33 cellular contexts compared by ENCODE assay signal in the genomic region with DNA sequence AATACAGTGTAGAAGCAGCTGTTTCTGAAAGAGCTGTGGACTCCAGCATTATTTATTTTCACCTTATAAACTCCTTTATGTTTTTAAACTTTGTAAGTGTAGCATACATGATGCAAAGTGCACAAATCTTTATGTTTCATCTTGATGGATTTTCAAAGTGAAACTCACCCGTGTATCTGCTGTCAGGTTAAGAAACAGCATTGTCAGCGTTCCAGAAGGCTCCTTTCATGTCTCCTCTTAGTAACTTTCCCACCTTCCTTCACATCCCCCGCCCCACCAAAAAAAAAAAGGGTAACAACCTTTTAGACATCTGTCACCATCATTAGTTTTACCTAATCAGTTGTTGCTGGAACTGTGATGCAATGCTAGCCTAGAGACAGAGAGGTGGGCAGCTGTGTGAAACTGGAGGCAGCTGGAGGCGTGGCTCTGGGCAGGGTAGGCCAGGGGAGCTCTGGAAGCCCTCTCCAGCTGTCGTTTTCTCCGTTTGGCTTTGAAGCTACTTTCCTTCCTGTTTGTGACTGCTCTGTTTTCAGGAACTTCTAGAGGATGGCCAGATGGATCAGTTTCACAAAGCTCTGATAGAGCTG. TPM values are rescaled to one million over a fixed set of nuclear protein-coding genes. Genes with fewer than 3 reads are reported as not detected.
DNase-seq lines count a peak whose midpoint lies in the region; ATAC-seq and TF ChIP-seq lines count a peak whose summit lies in the region.
"Had no signal": no experiment of that assay in that cellular context is flagged by ENCODE, and none has a peak within 500 bp of the region (broad histone marks: within the 10 kb centered on the region; RNA-seq: fewer than 3 reads in every experiment).

No MANE protein-coding gene starts in this region.

- no peak for TF ChIP-seq POLR2A in tibial nerve (IDR thresholded peaks at IDR 0.05)

- no peak for TF ChIP-seq EP300 in tibial nerve (IDR thresholded peaks at IDR 0.05)

- H3K27me3 ChIP-seq in mesendoderm (ENCODE audit: insufficient read depth, low read length, poor library complexity) (no peaks in the 10 kb centered on the region), tibial nerve (no peaks in the 10 kb centered on the region)
- H3K27me3 ChIP-seq: BE2C, neural progenitor cell, right atrium auricular region, uterus had no signal

- H2AK5ac ChIP-seq in mesendoderm (ENCODE audit: low read length), result no peak overlapping the region

- H3K4me3 ChIP-seq in mesendoderm (ENCODE audit: low read length) (no peak overlapping the region), tibial nerve (no peak overlapping the region)
- H3K4me3 ChIP-seq: neural progenitor cell, right atrium auricular region, uterus had no signal

- H3K56ac ChIP-seq in mesendoderm (ENCODE audit: low read length), result no peak overlapping the region

- peaks cover 91% of the 10 kb centered on the region for H3K36me3 Mint-ChIP-seq in activated T-cell treated with anti-CD3 and anti-CD28 coated beads, Interleukin-2, amount 50 U/mL, for 24 hours (ENCODE audit: low read depth)
- peaks cover 48% of the 10 kb centered on the region for H3K36me3 Mint-ChIP-seq in activated T-cell treated with anti-CD3 and anti-CD28 coated beads, Interleukin-2, amount 50 U/mL, for 4 hours (ENCODE audit: insufficient read depth)
- H3K36me3 Mint-ChIP-seq in activated T-helper 17 cell treated with anti-CD3 and anti-CD28 coated beads, Interleukin-2, amount 50 U/mL, for 72 hours (ENCODE audit: low read depth), result peaks cover 91% of the 10 kb centered on the region
- H3K36me3 Mint-ChIP-seq in stimulated activated memory B cell treated with anti-CD40 and anti-IgM and Interleukin-4, amounts not matched to agents 10 μg/mL and 1 μg/mL and 100 μg/mL, for 72 hours, result peaks cover 61% of the 10 kb centered on the region
- peaks cover 34% of the 10 kb centered on the region for H3K36me3 Mint-ChIP-seq in activated CD4-positive, alpha-beta T cell treated with anti-CD3 and anti-CD28 coated beads, Interleukin-2, amount 10 ng/mL, durations not matched to agents 7 days and 5 days (ENCODE audit: low read depth)

- H3K27ac ChIP-seq in mesendoderm (ENCODE audit: low read depth, low read length), result no peak overlapping the region
- no peak overlapping the region for H3K27ac ChIP-seq in tibial nerve
- H3K27ac ChIP-seq: neural progenitor cell, parathyroid adenoma, right atrium auricular region, uterus had no signal

- no peaks in the 10 kb centered on the region for H3K9me3 Mint-ChIP-seq in activated T-cell treated with anti-CD3 and anti-CD28 coated beads, Interleukin-2, amount 50 U/mL, for 24 hours
- H3K9me3 Mint-ChIP-seq in activated T-cell treated with anti-CD3 and anti-CD28 coated beads, Interleukin-2, amount 50 U/mL, for 4 hours, result no peaks in the 10 kb centered on the region
- no peaks in the 10 kb centered on the region for H3K9me3 Mint-ChIP-seq in activated T-helper 17 cell treated with anti-CD3 and anti-CD28 coated beads, Interleukin-2, amount 50 U/mL, for 72 hours
- no peaks in the 10 kb centered on the region for H3K9me3 Mint-ChIP-seq in stimulated activated memory B cell treated with anti-CD40 and anti-IgM and Interleukin-4, amounts not matched to agents 10 μg/mL and 1 μg/mL and 100 μg/mL, for 72 hours
- no peaks in the 10 kb centered on the region for H3K9me3 Mint-ChIP-seq in activated CD4-positive, alpha-beta T cell treated with anti-CD3 and anti-CD28 coated beads, Interleukin-2, amount 10 ng/mL, durations not matched to agents 7 days and 5 days
- H3K9me3 Mint-ChIP-seq: brain; endodermal cell; H9; neural progenitor cell; stimulated activated naive CD8-positive, alpha-beta T cell treated with anti-CD3 and anti-CD28 coated beads, Interleukin-15, amount 100 ng/mL, for 72 hours had no signal

- H4K5ac ChIP-seq in mesendoderm (ENCODE audit: low read length), result no peak overlapping the region

- H3K9ac ChIP-seq in mesendoderm (ENCODE audit: low read length), result no peak overlapping the region
- H3K9ac ChIP-seq: neural progenitor cell, parathyroid adenoma had no signal

- H3K18ac ChIP-seq in mesendoderm (ENCODE audit: low read length), result no peak overlapping the region

- no peak for TF ChIP-seq CTCF in tibial nerve (IDR thresholded peaks at IDR 0.05)

- H3K4ac ChIP-seq in mesendoderm (ENCODE audit: low read depth, low read length), result no peak overlapping the region

- H3K9me3 ChIP-seq in tibial nerve, result no peaks in the 10 kb centered on the region
- H3K9me3 ChIP-seq: BE2C, right atrium auricular region, uterus had no signal

- no peaks in the 10 kb centered on the region for H3K79me1 ChIP-seq in mesendoderm (ENCODE audit: low read length)

- H3K4me2 ChIP-seq in mesendoderm (ENCODE audit: low read length), result no peak overlapping the region
- H3K4me2 ChIP-seq: neural progenitor cell had no signal

- POLR2A ChIA-PET in activated CD4-positive, alpha-beta T cell treated with anti-CD3 and anti-CD28 coated beads, Interleukin-2, amount 10 ng/mL, durations not matched to agents 7 days and 5 days (lab: Charles Lee), result no interaction called here

- H3K4me3 Mint-ChIP-seq in activated T-cell treated with anti-CD3 and anti-CD28 coated beads, Interleukin-2, amount 50 U/mL, for 24 hours, result no peak overlapping the region
- H3K4me3 Mint-ChIP-seq in activated T-cell treated with anti-CD3 and anti-CD28 coated beads, Interleukin-2, amount 50 U/mL, for 4 hours, result no peak overlapping the region
- peak overlapping the region; percentile 30 for H3K4me3 Mint-ChIP-seq in activated T-helper 17 cell treated with anti-CD3 and anti-CD28 coated beads, Interleukin-2, amount 50 U/mL, for 72 hours
- H3K4me3 Mint-ChIP-seq in stimulated activated memory B cell treated with anti-CD40 and anti-IgM and Interleukin-4, amounts not matched to agents 10 μg/mL and 1 μg/mL and 100 μg/mL, for 72 hours, result no peak overlapping the region
- no peak overlapping the region for H3K4me3 Mint-ChIP-seq in activated CD4-positive, alpha-beta T cell treated with anti-CD3 and anti-CD28 coated beads, Interleukin-2, amount 10 ng/mL, durations not matched to agents 7 days and 5 days
- H3K4me3 Mint-ChIP-seq: brain; endodermal cell; H9; neural progenitor cell; stimulated activated naive CD8-positive, alpha-beta T cell treated with anti-CD3 and anti-CD28 coated beads, Interleukin-15, amount 100 ng/mL, for 72 hours had no signal

- no peak overlapping the region for H3K23ac ChIP-seq in mesendoderm (ENCODE audit: low read length)

- H2BK15ac ChIP-seq in mesendoderm (replicated peaks; ENCODE audit: low read depth), result no peak overlapping the region

- H2BK120ac ChIP-seq in mesendoderm (ENCODE audit: low read depth, low read length), result no peak overlapping the region

- WGBS in mesendoderm (ENCODE audit: extremely low coverage, insufficient coverage, low lambda C conversion rate), result no CpG with 5 or more reads among the region's 6 CpGs
- WGBS in tibial nerve, 2 donors, result 66 to 80% methylated on average over 6 of the region's 6 CpGs

- H3K4me1 Mint-ChIP-seq in activated T-cell treated with anti-CD3 and anti-CD28 coated beads, Interleukin-2, amount 50 U/mL, for 24 hours (ENCODE audit: low read depth), result peaks cover 6% of the 10 kb centered on the region
- peaks cover 3% of the 10 kb centered on the region for H3K4me1 Mint-ChIP-seq in activated T-cell treated with anti-CD3 and anti-CD28 coated beads, Interleukin-2, amount 50 U/mL, for 4 hours (ENCODE audit: low read depth)
- no peaks in the 10 kb centered on the region for H3K4me1 Mint-ChIP-seq in activated T-helper 17 cell treated with anti-CD3 and anti-CD28 coated beads, Interleukin-2, amount 50 U/mL, for 72 hours
- peaks cover 8% of the 10 kb centered on the region for H3K4me1 Mint-ChIP-seq in stimulated activated memory B cell treated with anti-CD40 and anti-IgM and Interleukin-4, amounts not matched to agents 10 μg/mL and 1 μg/mL and 100 μg/mL, for 72 hours
- peaks cover 2% of the 10 kb centered on the region for H3K4me1 Mint-ChIP-seq in activated CD4-positive, alpha-beta T cell treated with anti-CD3 and anti-CD28 coated beads, Interleukin-2, amount 10 ng/mL, durations not matched to agents 7 days and 5 days
- H3K4me1 Mint-ChIP-seq: endodermal cell, neural progenitor cell had no signal

- DNase-seq in activated T-cell treated with anti-CD3 and anti-CD28 coated beads, Interleukin-2, amount 50 U/mL, for 24 hours, result no peak
- no peak for DNase-seq in activated T-cell treated with anti-CD3 and anti-CD28 coated beads, Interleukin-2, amount 50 U/mL, for 4 hours
- DNase-seq in NCI-H1694 treated with DMSO at 0.1 percent for 48 hours (lab: John Stamatoyannopoulos, UW) (peak; percentile 72), mesendoderm (no peak), tibial nerve (ENCODE audit: low spot score in 2 of 2) (no peak)
- no peak for DNase-seq in activated CD4-positive, alpha-beta T cell treated with anti-CD3 and anti-CD28 coated beads, Interleukin-2, amount 10 ng/mL, durations not matched to agents 7 days and 5 days
- DNase-seq: activated CD4-positive, alpha-beta T cell treated with anti-CD3 and anti-CD28 coated beads, Interleukin-2, amount 50 U/mL, for 4 hours; activated naive CD4-positive, alpha-beta T cell treated with anti-CD3 and anti-CD28 coated beads, Interleukin-2, amount 50 U/mL, for 16 hours; amniotic stem cell; BE2C; cerebellar nuclear complex; dermis blood vessel endothelial cell; DMS53; endodermal cell; H9; NCI-H1105; NCI-H1930; NCI-H526 treated with DMSO at 0.1 percent for 48 hours; stimulated activated CD4-positive, alpha-beta T cell treated with anti-CD3 and anti-CD28 coated beads, Interleukin-2, amount 100 ng/mL, for 24 hours; stimulated activated naive CD8-positive, alpha-beta T cell treated with anti-CD3 and anti-CD28 coated beads, Interleukin-15, amount 100 ng/mL, for 72 hours; T-helper 1 cell; uterus had no signal

- no peak overlapping the region for H2BK5ac ChIP-seq in mesendoderm (ENCODE audit: low read length)

- H3K27me3 Mint-ChIP-seq in activated T-cell treated with anti-CD3 and anti-CD28 coated beads, Interleukin-2, amount 50 U/mL, for 24 hours, result no peaks in the 10 kb centered on the region
- H3K27me3 Mint-ChIP-seq in activated T-cell treated with anti-CD3 and anti-CD28 coated beads, Interleukin-2, amount 50 U/mL, for 4 hours (ENCODE audit: low read depth), result no peaks in the 10 kb centered on the region
- H3K27me3 Mint-ChIP-seq in activated T-helper 17 cell treated with anti-CD3 and anti-CD28 coated beads, Interleukin-2, amount 50 U/mL, for 72 hours, result no peaks in the 10 kb centered on the region
- no peaks in the 10 kb centered on the region for H3K27me3 Mint-ChIP-seq in stimulated activated memory B cell treated with anti-CD40 and anti-IgM and Interleukin-4, amounts not matched to agents 10 μg/mL and 1 μg/mL and 100 μg/mL, for 72 hours
- H3K27me3 Mint-ChIP-seq in activated CD4-positive, alpha-beta T cell treated with anti-CD3 and anti-CD28 coated beads, Interleukin-2, amount 10 ng/mL, durations not matched to agents 7 days and 5 days, result no peaks in the 10 kb centered on the region
- H3K27me3 Mint-ChIP-seq: stimulated activated naive CD8-positive, alpha-beta T cell treated with anti-CD3 and anti-CD28 coated beads, Interleukin-15, amount 100 ng/mL, for 72 hours had no signal

- CTCF ChIA-PET in activated CD4-positive, alpha-beta T cell treated with anti-CD3 and anti-CD28 coated beads, Interleukin-2, amount 10 ng/mL, durations not matched to agents 7 days and 5 days (lab: Charles Lee), result interaction anchor here (0.6 to 1.1 kb wide), 3 partner anchors 11 to 50 kb away, joined by 3 read pairs; a partner anchor contains a TSS

- no peaks in the 10 kb centered on the region for H3K4me1 ChIP-seq in mesendoderm (ENCODE audit: control insufficient read depth, low read depth, low read length)
- H3K4me1 ChIP-seq in tibial nerve, result peaks cover 0 to 1% (median 0%) of the 10 kb centered on the region in 4 donors
- H3K4me1 ChIP-seq: BE2C, neural progenitor cell, parathyroid adenoma, right atrium auricular region, uterus had no signal

- H3K36me3 ChIP-seq in mesendoderm (ENCODE audit: control insufficient read depth, insufficient read depth, low read length) (peaks cover 3% of the 10 kb centered on the region), tibial nerve (peaks cover 0 to 83% (median 0%) of the 10 kb centered on the region in 3 donors)
- H3K36me3 ChIP-seq: uterus had no signal

- H3K79me2 ChIP-seq in mesendoderm (ENCODE audit: control insufficient read depth, insufficient read depth, low read length), result no peaks in the 10 kb centered on the region

- peak overlapping the region; percentile 77 for H3K27ac Mint-ChIP-seq in activated T-cell treated with anti-CD3 and anti-CD28 coated beads, Interleukin-2, amount 50 U/mL, for 24 hours
- peak overlapping the region; percentile 71 for H3K27ac Mint-ChIP-seq in activated T-helper 17 cell treated with anti-CD3 and anti-CD28 coated beads, Interleukin-2, amount 50 U/mL, for 72 hours
- H3K27ac Mint-ChIP-seq in stimulated activated memory B cell treated with anti-CD40 and anti-IgM and Interleukin-4, amounts not matched to agents 10 μg/mL and 1 μg/mL and 100 μg/mL, for 72 hours, result no peak overlapping the region
- no peak overlapping the region for H3K27ac Mint-ChIP-seq in activated CD4-positive, alpha-beta T cell treated with anti-CD3 and anti-CD28 coated beads, Interleukin-2, amount 10 ng/mL, durations not matched to agents 7 days and 5 days
- H3K27ac Mint-ChIP-seq: brain; endodermal cell; H9; neural progenitor cell; stimulated activated naive CD8-positive, alpha-beta T cell treated with anti-CD3 and anti-CD28 coated beads, Interleukin-15, amount 100 ng/mL, for 72 hours had no signal

- H4K8ac ChIP-seq in mesendoderm (ENCODE audit: low read depth, low read length), result no peak overlapping the region

- no peak for ATAC-seq in activated T-cell treated with anti-CD3 and anti-CD28 coated beads, Interleukin-2, amount 50 U/mL, for 4 hours
- ATAC-seq in activated T-helper 17 cell treated with anti-CD3 and anti-CD28 coated beads, Interleukin-2, amount 50 U/mL, for 72 hours (replicated peaks), result peak; percentile 40
- ATAC-seq in stimulated activated memory B cell treated with anti-CD40 and anti-IgM and Interleukin-4, amounts not matched to agents 10 μg/mL and 1 μg/mL and 100 μg/mL, for 72 hours, result no peak
- ATAC-seq: esophagus mucosa; left lobe of liver; stimulated activated naive CD8-positive, alpha-beta T cell treated with anti-CD3 and anti-CD28 coated beads, Interleukin-15, amount 100 ng/mL, for 72 hours had no signal

RNA-seq across cellular contexts. Expression of a gene that starts 7.2 kb away (rescaled TPM):
- total RNA-seq in activated T-cell treated with anti-CD3 and anti-CD28 coated beads, Interleukin-2, amount 50 U/mL, for 4 hours, result 10 to 100 TPM; 20.1 to 23.0 (median 21.1) TPM
- total RNA-seq in activated T-helper 17 cell treated with anti-CD3 and anti-CD28 coated beads, Interleukin-2, amount 50 U/mL, for 72 hours, result 10 to 100 TPM in 1 of 2 donors, 1 to 10 TPM in 1; 9.9 to 10.4 TPM
- polyA plus RNA-seq in mesendoderm (2013, experiment 1 of 2), result 11.4 TPM
- 10.7 TPM for polyA plus RNA-seq in mesendoderm (2013, experiment 2 of 2)
- total RNA-seq in activated CD4-positive, alpha-beta T cell treated with anti-CD3 and anti-CD28 coated beads, Interleukin-2, amount 10 ng/mL, durations not matched to agents 7 days and 5 days, result 1 to 10 TPM; 7.8 to 8.1 TPM
- total RNA-seq in tibial nerve, result 10 to 100 TPM; 14.7 to 19.0 (median 18.6) TPM

RNA-seq across cellular contexts. Expression of a gene that starts 31.1 kb away (rescaled TPM):
- not detected for total RNA-seq in activated T-cell treated with anti-CD3 and anti-CD28 coated beads, Interleukin-2, amount 50 U/mL, for 4 hours
- total RNA-seq in activated T-helper 17 cell treated with anti-CD3 and anti-CD28 coated beads, Interleukin-2, amount 50 U/mL, for 72 hours, result under 1 TPM in 1 of 2 donors, not detected in 1; 0.11 TPM
- polyA plus RNA-seq in mesendoderm (2013, experiment 1 of 2), result 0.10 TPM
- polyA plus RNA-seq in mesendoderm (2013, experiment 2 of 2), result 0.11 TPM
- not detected for total RNA-seq in activated CD4-positive, alpha-beta T cell treated with anti-CD3 and anti-CD28 coated beads, Interleukin-2, amount 10 ng/mL, durations not matched to agents 7 days and 5 days
- not detected for total RNA-seq in tibial nerve
- total RNA-seq: dermis blood vessel endothelial cell, endodermal cell, esophagus mucosa, fibroblast of villous mesenchyme, G401, left lobe of liver, right atrium auricular region, SK-MEL-5, uterus had no signal

RNA-seq across cellular contexts. Expression of a gene that starts 50.1 kb away (rescaled TPM):
- 100 to 1,000 TPM; 148 to 163 (median 160) TPM for total RNA-seq in activated T-cell treated with anti-CD3 and anti-CD28 coated beads, Interleukin-2, amount 50 U/mL, for 4 hours
- 10 to 100 TPM; 77.2 to 79.5 TPM for total RNA-seq in activated T-helper 17 cell treated with anti-CD3 and anti-CD28 coated beads, Interleukin-2, amount 50 U/mL, for 72 hours
- 6.2 TPM for polyA plus RNA-seq in mesendoderm (2013, experiment 1 of 2)
- 6.4 TPM for polyA plus RNA-seq in mesendoderm (2013, experiment 2 of 2)
- 10 to 100 TPM; 63.6 to 67.4 TPM for total RNA-seq in activated CD4-positive, alpha-beta T cell treated with anti-CD3 and anti-CD28 coated beads, Interleukin-2, amount 10 ng/mL, durations not matched to agents 7 days and 5 days
- 1 to 10 TPM; 2.1 to 5.7 (median 4.6) TPM for total RNA-seq in tibial nerve
- total RNA-seq: fibroblast of villous mesenchyme, G401 had no signal

Comparison
In these comparisons a context has a peak if more than half of its experiments do, and no peak if none do; other contexts are left out.
1. H3K27ac Mint-ChIP-seq: peak in activated T-cell treated with anti-CD3 and anti-CD28 coated beads, Interleukin-2, amount 50 U/mL, for 24 hours (single experiment) and activated T-helper 17 cell treated with anti-CD3 and anti-CD28 coated beads, Interleukin-2, amount 50 U/mL, for 72 hours (single experiment); none in stimulated activated memory B cell treated with anti-CD40 and anti-IgM and Interleukin-4, amounts not matched to agents 10 μg/mL and 1 μg/mL and 100 μg/mL, for 72 hours (single experiment) and activated CD4-positive, alpha-beta T cell treated with anti-CD3 and anti-CD28 coated beads, Interleukin-2, amount 10 ng/mL, durations not matched to agents 7 days and 5 days (single experiment).
2. RNA of a gene that starts 50.1 kb away (total RNA-seq): 148 to 163 TPM in activated T-cell treated with anti-CD3 and anti-CD28 coated beads, Interleukin-2, amount 50 U/mL, for 4 hours, 77.2 to 79.5 TPM in activated T-helper 17 cell treated with anti-CD3 and anti-CD28 coated beads, Interleukin-2, amount 50 U/mL, for 72 hours and 63.6 to 67.4 TPM in activated CD4-positive, alpha-beta T cell treated with anti-CD3 and anti-CD28 coated beads, Interleukin-2, amount 10 ng/mL, durations not matched to agents 7 days and 5 days; 2.1 to 5.7 TPM in tibial nerve; every median in the first group is over 4 times any median in the second.